ENCODE assay signal across 24 cellular contexts in the genomic region with DNA sequence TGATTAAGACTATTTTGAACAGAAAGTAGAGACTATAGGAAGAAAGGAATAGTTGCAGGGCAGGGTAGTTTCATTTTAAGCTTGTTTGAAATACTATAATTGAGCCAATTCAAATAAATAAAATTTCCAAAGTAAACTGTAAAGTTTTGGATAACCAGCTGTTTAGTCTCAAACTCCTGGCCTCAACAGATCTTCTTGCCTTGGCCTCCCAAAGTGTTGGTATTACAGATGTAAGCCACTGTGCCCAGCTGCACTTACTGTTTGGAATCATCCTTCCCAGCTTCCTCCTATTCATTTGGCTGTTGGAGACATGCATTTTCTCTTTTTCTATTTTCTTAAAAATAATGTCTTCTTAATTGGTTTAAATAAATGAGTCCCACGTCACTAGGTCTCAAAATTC.
"Had no signal": no experiment of that assay in that cellular context is flagged by ENCODE, and none has a peak within 500 bp of the region (broad histone marks: within the 10 kb centered on the region; RNA-seq: fewer than 3 reads in every experiment).

No MANE protein-coding gene starts in this region.

- H3K27me3 ChIP-seq: dorsolateral prefrontal cortex, esophagus squamous epithelium, gastrocnemius medialis, heart right ventricle, left lung had no signal

- H3K27ac ChIP-seq: coronary artery, dorsolateral prefrontal cortex, epithelial cell of prostate, esophagus squamous epithelium, gastrocnemius medialis, heart right ventricle, left lung, lower lobe of right lung had no signal

- H3K9me3 ChIP-seq: esophagus squamous epithelium, gastrocnemius medialis, lower lobe of right lung had no signal

- H3K36me3 ChIP-seq: esophagus squamous epithelium, gastrocnemius medialis, heart right ventricle, left lung, lower lobe of right lung had no signal

- ATAC-seq: effector memory CD8-positive, alpha-beta T cell; esophagus mucosa; gastrocnemius medialis; heart right ventricle; left lung; left ventricle myocardium superior; lower lobe of right lung; mucosa of descending colon had no signal

- DNase-seq: dermis blood vessel endothelial cell; dorsolateral prefrontal cortex; effector CD4-positive, alpha-beta T cell; effector memory CD8-positive, alpha-beta T cell; endodermal cell; erythroblast; esophagus squamous epithelium; foreskin fibroblast; foreskin melanocyte; gastrocnemius medialis; glutamatergic neuron; head of caudate nucleus; heart right ventricle; hippocampal formation; left cardiac atrium; left lung; left ventricle myocardium superior; lower lobe of right lung; mesenchymal stem cell; mucosa of descending colon; naive B cell had no signal

- H3K4me1 ChIP-seq: esophagus squamous epithelium, gastrocnemius medialis, heart right ventricle, left lung, lower lobe of right lung had no signal

- H3K4me3 ChIP-seq: coronary artery, dorsolateral prefrontal cortex, esophagus squamous epithelium, gastrocnemius medialis, heart right ventricle, left lung, lower lobe of right lung, mucosa of descending colon had no signal
